10 cellular contexts compared by ENCODE assay signal in the genomic region with DNA sequence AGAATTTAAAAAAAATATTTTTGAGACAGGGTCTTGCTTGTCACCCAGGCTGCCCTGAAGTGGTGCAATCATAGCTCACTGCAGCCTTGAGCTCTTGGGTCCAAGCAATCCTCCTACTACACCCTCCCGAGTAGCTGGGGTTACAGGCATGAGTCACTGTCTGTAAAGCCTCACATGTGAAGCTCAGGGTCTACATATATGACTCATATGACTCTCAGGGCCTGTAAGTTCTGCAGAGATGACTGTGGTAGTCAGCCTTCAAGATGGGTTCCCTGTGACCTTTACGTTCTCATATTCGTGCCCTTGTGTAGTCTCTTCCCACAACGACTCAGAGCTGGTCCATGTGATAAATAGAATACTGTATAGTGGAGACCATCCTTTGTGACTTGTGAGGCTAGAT. TPM values are rescaled to one million over a fixed set of nuclear protein-coding genes. Genes with fewer than 3 reads are reported as not detected.
DNase-seq lines count a peak whose midpoint lies in the region; ATAC-seq, FAIRE-seq and TF ChIP-seq lines count a peak whose summit lies in the region.
"Not testable (repeated sequence)": the region's sequence is repeated elsewhere in the genome, so short reads cannot be mapped to it uniquely, and the experiment has no call there.
"Had no signal": no experiment of that assay in that cellular context is flagged by ENCODE, and none has a peak within 500 bp of the region (broad histone marks: within the 10 kb centered on the region; RNA-seq: fewer than 3 reads in every experiment).

No MANE protein-coding gene starts in this region.

- not testable (repeated sequence) for H3K4me2 ChIP-seq in GM23248 (ENCODE audit: unreplicated experiment); GM12878 (ENCODE audit: control insufficient read depth, insufficient read depth); mesenchymal stem cell (ENCODE audit: low read length, poor library complexity, severe bottlenecking)

- not testable (repeated sequence) for H2BK15ac ChIP-seq in mesenchymal stem cell (ENCODE audit: low read depth, poor library complexity, severe bottlenecking)

- H4K20me1 ChIP-seq in GM23248 (ENCODE audit: insufficient read depth); GM12878 (ENCODE audit: control insufficient read depth, insufficient read depth): not testable (repeated sequence)

- H3K27ac Mint-ChIP-seq in activated T-helper 2 cell treated with anti-CD3 and anti-CD28 coated beads, Interferon-gamma antibody, Interleukin-2, Interleukin-4, amounts not matched to agents 10 μg/mL and 5 μg/mL and 100 μg/mL, durations not matched to agents 14 hours and 24 hours and 36 hours, result peak overlapping the region; percentile 46
- H3K27ac Mint-ChIP-seq in stimulated activated memory B cell treated with anti-CD40 and anti-IgM and Interleukin-4, amounts not matched to agents 10 μg/mL and 1 μg/mL and 100 μg/mL, for 72 hours, result peak overlapping the region; percentile 90

- POLR2A ChIA-PET in GM12878 (lab: Charles Lee), result not testable (repeated sequence)

- not testable (repeated sequence) for H3K27ac ChIP-seq in GM23248; GM12878 (ENCODE audit: control insufficient read depth, insufficient read depth); mesenchymal stem cell (ENCODE audit: low read length, poor library complexity, severe bottlenecking)

- not testable (repeated sequence) for H3K4me1 ChIP-seq in GM23248 (ENCODE audit: insufficient read depth); GM12878 (ENCODE audit: control insufficient read depth, insufficient read depth, low read length); mesenchymal stem cell (ENCODE audit: control insufficient read depth, insufficient read depth, low read depth, low read length)

- H2AFZ ChIP-seq in GM23248; GM12878 (ENCODE audit: control insufficient read depth, low read depth, low read length); mesenchymal stem cell (ENCODE audit: low read depth, low read length): not testable (repeated sequence)

- peak; percentile 32 for ATAC-seq in GM12878
- ATAC-seq in stimulated activated memory B cell treated with anti-CD40 and anti-IgM and Interleukin-4, amounts not matched to agents 10 μg/mL and 1 μg/mL and 100 μg/mL, for 72 hours, result peak; percentile 72

- intact Hi-C loops in activated T-helper 2 cell treated with anti-CD3 and anti-CD28 coated beads, Interferon-gamma antibody, Interleukin-2, Interleukin-4, amounts not matched to agents 10 μg/mL and 5 μg/mL and 100 μg/mL, durations not matched to agents 14 hours and 24 hours and 36 hours (cut with micrococcal nuclease); GM12878 (cut with micrococcal nuclease; ENCODE audit: unreplicated experiment): not testable (repeated sequence)

- RAD21 ChIA-PET in GM12878 (lab: Charles Lee; ENCODE audit: unreplicated experiment), result not testable (repeated sequence)

- H3K4me3 ChIP-seq in GM23248; NB4 (ENCODE audit: low read depth, low read length); GM12878; mesenchymal stem cell (ENCODE audit: insufficient read depth in 1 of 2, low read depth in 1 of 2, low read length in 2 of 2): not testable (repeated sequence)

- H3K9me3 Mint-ChIP-seq in activated T-helper 2 cell treated with anti-CD3 and anti-CD28 coated beads, Interferon-gamma antibody, Interleukin-2, Interleukin-4, amounts not matched to agents 10 μg/mL and 5 μg/mL and 100 μg/mL, durations not matched to agents 14 hours and 24 hours and 36 hours; stimulated activated memory B cell treated with anti-CD40 and anti-IgM and Interleukin-4, amounts not matched to agents 10 μg/mL and 1 μg/mL and 100 μg/mL, for 72 hours: not testable (repeated sequence)

- not testable (repeated sequence) for H3K27me3 Mint-ChIP-seq in activated T-helper 2 cell treated with anti-CD3 and anti-CD28 coated beads, Interferon-gamma antibody, Interleukin-2, Interleukin-4, amounts not matched to agents 10 μg/mL and 5 μg/mL and 100 μg/mL, durations not matched to agents 14 hours and 24 hours and 36 hours (ENCODE audit: low read depth); stimulated activated memory B cell treated with anti-CD40 and anti-IgM and Interleukin-4, amounts not matched to agents 10 μg/mL and 1 μg/mL and 100 μg/mL, for 72 hours

- TF ChIP-seq CTCF in NB4 (IDR thresholded peaks at IDR 0.05; ENCODE audit: low read depth, low read length); GM12878 (IDR thresholded peaks at IDR 0.05 in 2 of 3, conservative IDR thresholded peaks at IDR 0.05 in 1 of 3; ENCODE audit: control insufficient read depth in 2 of 3, extremely low read depth in 1 of 3, insufficient read depth in 1 of 3, low read depth in 3 of 3, low read length in 3 of 3): not testable (repeated sequence)

- CTCF ChIA-PET in GM12878 (lab: Yijun Ruan, JAX), result interaction anchor here (1.0 kb wide), 1 partner anchor 9 kb away, joined by 3 read pairs; no protein-coding TSS in a partner anchor

- not testable (repeated sequence) for H3K36me3 ChIP-seq in GM23248 (ENCODE audit: low read depth); GM12878 (ENCODE audit: control insufficient read depth in 2 of 2, insufficient read depth in 2 of 2, low read length in 1 of 2); mesenchymal stem cell (ENCODE audit: control insufficient read depth in 1 of 2, insufficient read depth in 2 of 2, low read depth in 1 of 2, low read length in 2 of 2)

- H2BK5ac ChIP-seq in mesenchymal stem cell (ENCODE audit: low read depth, low read length, poor library complexity, severe bottlenecking), result not testable (repeated sequence)

- SMC1A ChIA-PET in GM12878 (lab: Charles Lee; ENCODE audit: uncharacterized antibody, unreplicated experiment), result not testable (repeated sequence)

- not testable (repeated sequence) for H3K14ac ChIP-seq in mesenchymal stem cell (ENCODE audit: low read length in 2 of 2)

- DNase-seq in CD1c-positive myeloid dendritic cell (ENCODE audit: extremely low spot score), result peak; percentile 46
- peak; percentile 17 for DNase-seq in GM23248
- DNase-seq in NB4 (ENCODE audit: low read depth), result peak; percentile 40
- DNase-seq in activated CD4-positive, alpha-beta T cell treated with anti-CD3 and anti-CD28 coated beads for 48 hours, result peak; percentile 50
- DNase-seq in activated T-helper 2 cell treated with anti-CD3 and anti-CD28 coated beads, Interferon-gamma antibody, Interleukin-2, Interleukin-4, amounts not matched to agents 10 μg/mL and 5 μg/mL and 100 μg/mL, durations not matched to agents 14 hours and 24 hours and 36 hours (ENCODE audit: low spot score), result not testable (repeated sequence)
- peak; percentile 51 for DNase-seq in GM12878 (ENCODE audit: low read depth, low spot score)
- DNase-seq in mesenchymal stem cell, result peak; percentile 9

- H3K9me3 ChIP-seq in GM23248 (ENCODE audit: low read depth); GM12878 (replicated peaks; ENCODE audit: control insufficient read depth, insufficient read depth, low read length); mesenchymal stem cell (ENCODE audit: control insufficient read depth, low read length): not testable (repeated sequence)

- not testable (repeated sequence) for H4K91ac ChIP-seq in mesenchymal stem cell (ENCODE audit: low read length)

- TF ChIP-seq RAD21 in GM12878 (IDR thresholded peaks at IDR 0.05; ENCODE audit: insufficient read depth, low read depth, low read length), result not testable (repeated sequence)

- not testable (repeated sequence) for H2AK5ac ChIP-seq in mesenchymal stem cell (ENCODE audit: low read length, severe bottlenecking)

- not testable (repeated sequence) for H2BK120ac ChIP-seq in mesenchymal stem cell (ENCODE audit: low read depth, low read length)

- H3F3A ChIP-seq in GM23248 (ENCODE audit: insufficient read depth), result not testable (repeated sequence)

- H3K4me1 Mint-ChIP-seq in activated T-helper 2 cell treated with anti-CD3 and anti-CD28 coated beads, Interferon-gamma antibody, Interleukin-2, Interleukin-4, amounts not matched to agents 10 μg/mL and 5 μg/mL and 100 μg/mL, durations not matched to agents 14 hours and 24 hours and 36 hours (ENCODE audit: low read depth), result peaks cover 14% of the 10 kb centered on the region
- H3K4me1 Mint-ChIP-seq in stimulated activated memory B cell treated with anti-CD40 and anti-IgM and Interleukin-4, amounts not matched to agents 10 μg/mL and 1 μg/mL and 100 μg/mL, for 72 hours, result peaks cover 65% of the 10 kb centered on the region

- not testable (repeated sequence) for H2BK12ac ChIP-seq in mesenchymal stem cell (ENCODE audit: low read length in 2 of 2)

- BruUV-seq in GM12878 (replicated peaks; lab: Mats Ljungman, UMichigan), result not testable (repeated sequence)

- in situ Hi-C loops in GM23248 (cut with MboI), result not testable (repeated sequence)
- in situ Hi-C loops in GM12878 (cut with MboI), result loop anchor here (25.0 kb wide), 1 partner anchor 1998 kb away; no protein-coding TSS in a partner anchor

- H4K8ac ChIP-seq in mesenchymal stem cell (ENCODE audit: low read length), result not testable (repeated sequence)

- not testable (repeated sequence) for H3K9me2 ChIP-seq in GM23248 (ENCODE audit: insufficient read depth)

- FAIRE-seq in GM12878 (lab: Jason Lieb, UNC), result peak; percentile 98

- TF ChIP-seq EP300 in GM12878 (IDR thresholded peaks at IDR 0.05; ENCODE audit: borderline replicate concordance in 1 of 2, control insufficient read depth in 1 of 2, low read depth in 2 of 2, low read length in 2 of 2), result not testable (repeated sequence)

- not testable (repeated sequence) for H3K79me2 ChIP-seq in GM23248 (ENCODE audit: insufficient read depth)
- H3K79me2 ChIP-seq in GM12878 (ENCODE audit: control insufficient read depth, insufficient read depth, low read length), result peaks cover 53% of the 10 kb centered on the region

- not testable (repeated sequence) for H3K4ac ChIP-seq in mesenchymal stem cell (ENCODE audit: low read depth in 1 of 2, low read length in 2 of 2)

- H3K4me3 Mint-ChIP-seq in activated T-helper 2 cell treated with anti-CD3 and anti-CD28 coated beads, Interferon-gamma antibody, Interleukin-2, Interleukin-4, amounts not matched to agents 10 μg/mL and 5 μg/mL and 100 μg/mL, durations not matched to agents 14 hours and 24 hours and 36 hours (ENCODE audit: low read depth); stimulated activated memory B cell treated with anti-CD40 and anti-IgM and Interleukin-4, amounts not matched to agents 10 μg/mL and 1 μg/mL and 100 μg/mL, for 72 hours: not testable (repeated sequence)

- not testable (repeated sequence) for H3K18ac ChIP-seq in mesenchymal stem cell (ENCODE audit: low read depth in 1 of 2, low read length in 2 of 2)

- not testable (repeated sequence) for H3K9ac ChIP-seq in GM23248; GM12878 (ENCODE audit: control insufficient read depth, insufficient read depth, low read length); mesenchymal stem cell (ENCODE audit: low read length)

- H3K23ac ChIP-seq in mesenchymal stem cell (ENCODE audit: low read length in 2 of 2), result not testable (repeated sequence)

- not testable (repeated sequence) for TF ChIP-seq POLR2A in NB4 (IDR thresholded peaks at IDR 0.05; ENCODE audit: extremely low read depth, insufficient read length); GM12878 (IDR thresholded peaks at IDR 0.05; ENCODE audit: low read depth, low read length)

- H3K79me1 ChIP-seq in mesenchymal stem cell (replicated peaks; ENCODE audit: low read length, poor library complexity, severe bottlenecking), result not testable (repeated sequence)

- not testable (repeated sequence) for H3K36me3 Mint-ChIP-seq in activated T-helper 2 cell treated with anti-CD3 and anti-CD28 coated beads, Interferon-gamma antibody, Interleukin-2, Interleukin-4, amounts not matched to agents 10 μg/mL and 5 μg/mL and 100 μg/mL, durations not matched to agents 14 hours and 24 hours and 36 hours (ENCODE audit: low read depth)
- peaks cover 55% of the 10 kb centered on the region for H3K36me3 Mint-ChIP-seq in stimulated activated memory B cell treated with anti-CD40 and anti-IgM and Interleukin-4, amounts not matched to agents 10 μg/mL and 1 μg/mL and 100 μg/mL, for 72 hours

- not testable (repeated sequence) for H3K27me3 ChIP-seq in GM23248 (replicated peaks; ENCODE audit: insufficient read depth); GM12878 (replicated peaks in 1 of 2; ENCODE audit: control insufficient read depth in 2 of 2, insufficient read depth in 2 of 2, low read length in 1 of 2); mesenchymal stem cell (ENCODE audit: control insufficient read depth in 1 of 2, insufficient read depth in 1 of 2, low read length in 2 of 2)

- WGBS in GM23248 (ENCODE audit: low coverage in 1 of 2, low lambda C conversion rate in 2 of 2, missing lambda C conversion rate in 2 of 2), 2 experiments, result 26 to 40% methylated on average over 2 to 3 of the region's 4 CpGs
- WGBS in GM12878 (ENCODE audit: insufficient coverage, insufficient replicate concordance, low lambda C conversion rate, missing lambda C conversion rate), result 6% methylated on average over 3 of the region's 4 CpGs
- no CpG with 5 or more reads among the region's 4 CpGs for WGBS in mesenchymal stem cell

RNA-seq across cellular contexts. Expression of a gene that starts 6.5 kb away (rescaled TPM):
- not detected in 2 replicates for total RNA-seq in GM23248 (2014; rRNA removed; shearing (Covaris generic))
- polyA plus RNA-seq in GM23248 (2016; fragmentation: Nextera tagmentation; extraction: Ambion mirVana) (not detected in 2 replicates), GM12878 (2011; rRNA removed) (92.7 and 131 TPM in 2 replicates), GM12878 (2014; fragmentation: Illumina TruSeq; extraction: Trizol) (95.7 and 106 TPM in 2 replicates), GM12878 (2014; fragmentation: Nextera tagmentation; extraction: Ambion mirVana) (10 to 100 TPM; 12.9 to 14.9 TPM), GM12878 (2014; rRNA removed) (101 and 102 TPM in 2 replicates), GM12878 (2016; fragmentation: Nextera tagmentation; extraction: Ambion mirVana) (10 to 100 TPM; 46.4 to 54.3 TPM)
- 0.14 TPM in 1 of 2 replicates, not detected in the other for total RNA-seq in activated T-helper 2 cell treated with anti-CD3 and anti-CD28 coated beads, Interferon-gamma antibody, Interleukin-2, Interleukin-4, amounts not matched to agents 10 μg/mL and 5 μg/mL and 100 μg/mL, durations not matched to agents 14 hours and 24 hours and 36 hours
- total RNA-seq in GM12878 (2013; cell fraction: nucleolus; rRNA removed), result 178 and 204 TPM in 2 replicates
- total RNA-seq in GM12878 (2014; rRNA removed) (124 and 147 TPM in 2 replicates), GM12878 (2014; rRNA removed; fragmentation: Illumina TruSeq; extraction: Trizol) (109 and 116 TPM in 2 replicates), GM12878 (2021) (99.0 and 105 TPM in 2 replicates)
- 43.1 TPM for polyA plus RNA-seq in GM12878 (2011; ENCODE audit: low read depth)
- polyA plus RNA-seq in GM12878 (2011; cell fraction: cytosol; rRNA removed), result 118 and 151 TPM in 2 replicates
- 93.3 and 106 TPM in 2 replicates for polyA plus RNA-seq in GM12878 (2011; cell fraction: nucleus; rRNA removed)
- polyA plus RNA-seq in GM12878 (2012), result 48.7 and 56.3 TPM in 2 replicates
- polyA minus RNA-seq in GM12878 (2011; rRNA and poly(A)+ RNA removed), result 215 and 263 TPM in 2 replicates
- 40.0 and 52.2 TPM in 2 replicates for polyA minus RNA-seq in GM12878 (2011; cell fraction: cytosol; rRNA and poly(A)+ RNA removed)
- polyA minus RNA-seq in GM12878 (2011; cell fraction: nucleus; rRNA and poly(A)+ RNA removed), result 30.3 and 34.0 TPM in 2 replicates
- polyA plus RNA-seq in mesenchymal stem cell (2013, experiment 1 of 2), result not detected
- not detected for polyA plus RNA-seq in mesenchymal stem cell (2013, experiment 2 of 2)
- total RNA-seq: A172, Right ventricle myocardium inferior had no signal

RNA-seq across cellular contexts. Expression of a gene that starts 17.6 kb away (rescaled TPM):
- total RNA-seq in GM23248 (2014; rRNA removed; shearing (Covaris generic)), result 186 and 244 TPM in 2 replicates
- polyA plus RNA-seq in GM23248 (2016; fragmentation: Nextera tagmentation; extraction: Ambion mirVana), result 316 and 336 TPM in 2 replicates
- total RNA-seq in activated T-helper 2 cell treated with anti-CD3 and anti-CD28 coated beads, Interferon-gamma antibody, Interleukin-2, Interleukin-4, amounts not matched to agents 10 μg/mL and 5 μg/mL and 100 μg/mL, durations not matched to agents 14 hours and 24 hours and 36 hours, result 129 and 136 TPM in 2 replicates
- total RNA-seq in GM12878 (2013; cell fraction: nucleolus; rRNA removed), result 10.7 and 13.1 TPM in 2 replicates
- total RNA-seq in GM12878 (2014; rRNA removed), result 366 and 434 TPM in 2 replicates
- 76.1 and 95.5 TPM in 2 replicates for total RNA-seq in GM12878 (2014; rRNA removed; fragmentation: Illumina TruSeq; extraction: Trizol)
- total RNA-seq in GM12878 (2021), result 220 and 223 TPM in 2 replicates
- polyA plus RNA-seq in GM12878 (2011; ENCODE audit: low read depth), result 28.6 TPM
- polyA plus RNA-seq in GM12878 (2011; rRNA removed), result 36.6 and 145 TPM in 2 replicates
- polyA plus RNA-seq in GM12878 (2011; cell fraction: cytosol; rRNA removed), result 315 and 605 TPM in 2 replicates
- polyA plus RNA-seq in GM12878 (2011; cell fraction: nucleus; rRNA removed), result 183 and 221 TPM in 2 replicates
- 141 and 142 TPM in 2 replicates for polyA plus RNA-seq in GM12878 (2012)
- 1.2 and 20.2 TPM in 2 replicates for polyA plus RNA-seq in GM12878 (2014; fragmentation: Illumina TruSeq; extraction: Trizol)
- polyA plus RNA-seq in GM12878 (2014; fragmentation: Nextera tagmentation; extraction: Ambion mirVana), result 10 to 100 TPM; 14.6 to 72.4 TPM
- 480 and 530 TPM in 2 replicates for polyA plus RNA-seq in GM12878 (2014; rRNA removed)
- polyA plus RNA-seq in GM12878 (2016; fragmentation: Nextera tagmentation; extraction: Ambion mirVana), result 100 to 1,000 TPM; 415 to 425 TPM
- polyA minus RNA-seq in GM12878 (2011; rRNA and poly(A)+ RNA removed), result 30.6 and 79.5 TPM in 2 replicates
- 49.7 and 52.9 TPM in 2 replicates for polyA minus RNA-seq in GM12878 (2011; cell fraction: cytosol; rRNA and poly(A)+ RNA removed)
- 19.3 and 21.0 TPM in 2 replicates for polyA minus RNA-seq in GM12878 (2011; cell fraction: nucleus; rRNA and poly(A)+ RNA removed)
- polyA plus RNA-seq in mesenchymal stem cell (2013, experiment 1 of 2), result 220 TPM
- polyA plus RNA-seq in mesenchymal stem cell (2013, experiment 2 of 2), result 213 TPM

Comparison
In these comparisons a context has a peak if more than half of its experiments do, and no peak if none do; other contexts are left out.
1. RNA of a gene that starts 6.5 kb away (total RNA-seq): 99.0 to 204 TPM in GM12878; 0.14 TPM in activated T-helper 2 cell treated with anti-CD3 and anti-CD28 coated beads, Interferon-gamma antibody, Interleukin-2, Interleukin-4, amounts not matched to agents 10 μg/mL and 5 μg/mL and 100 μg/mL, durations not matched to agents 14 hours and 24 hours and 36 hours and not detected in GM23248; every median in the first group is over 10 times any median in the second.